ENCODE assay signal across 1 cellular context in genomic region chr6:37029249-37029959, GRCh38.
A peak's percentile ranks its signal among the peaks of the same experiment; 100 is the strongest.
TF ChIP-seq lines count a peak whose summit lies in the region.

No MANE protein-coding gene starts in this region.

TF ChIP-seq in K562, 482 proteins besides CTCF, POLR2A, EP300 and RAD21 (continued from another document and continues in another):
- TF ChIP-seq, protein P1, sequence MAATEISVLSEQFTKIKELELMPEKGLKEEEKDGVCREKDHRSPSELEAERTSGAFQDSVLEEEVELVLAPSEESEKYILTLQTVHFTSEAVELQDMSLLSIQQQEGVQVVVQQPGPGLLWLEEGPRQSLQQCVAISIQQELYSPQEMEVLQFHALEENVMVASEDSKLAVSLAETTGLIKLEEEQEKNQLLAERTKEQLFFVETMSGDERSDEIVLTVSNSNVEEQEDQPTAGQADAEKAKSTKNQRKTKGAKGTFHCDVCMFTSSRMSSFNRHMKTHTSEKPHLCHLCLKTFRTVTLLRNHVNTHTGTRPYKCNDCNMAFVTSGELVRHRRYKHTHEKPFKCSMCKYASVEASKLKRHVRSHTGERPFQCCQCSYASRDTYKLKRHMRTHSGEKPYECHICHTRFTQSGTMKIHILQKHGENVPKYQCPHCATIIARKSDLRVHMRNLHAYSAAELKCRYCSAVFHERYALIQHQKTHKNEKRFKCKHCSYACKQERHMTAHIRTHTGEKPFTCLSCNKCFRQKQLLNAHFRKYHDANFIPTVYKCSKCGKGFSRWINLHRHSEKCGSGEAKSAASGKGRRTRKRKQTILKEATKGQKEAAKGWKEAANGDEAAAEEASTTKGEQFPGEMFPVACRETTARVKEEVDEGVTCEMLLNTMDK (IDR thresholded peaks at IDR 0.05; ENCODE audit: borderline replicate concordance, insufficient read depth, low read depth, low read length, poor library complexity, severe bottlenecking): no peak
- TF ChIP-seq E2F6 (IDR thresholded peaks at IDR 0.05; ENCODE audit: borderline replicate concordance in 1 of 2, extremely low read depth in 1 of 2, insufficient read depth in 1 of 2, insufficient read length in 1 of 2, low read depth in 1 of 2, low read length in 1 of 2, poor library complexity in 1 of 2, severe bottlenecking in 1 of 2) (peak; percentile 17 to 39), FOS (IDR thresholded peaks at IDR 0.05; ENCODE audit: extremely low read depth, insufficient read length) (peak; percentile 73), CUX1 (CRISPR knock-in tag; IDR thresholded peaks at IDR 0.05) (no peak), NR2C1 (IDR thresholded peaks at IDR 0.05) (peak; percentile 66; the same call in 1 of the 2 replicates), NR2C1 (tag; IDR thresholded peaks at IDR 0.05) (no peak), TAF1 (IDR thresholded peaks at IDR 0.05; ENCODE audit: control insufficient read depth, extremely low read depth, insufficient read depth, low read length, severe bottlenecking) (no peak), NFIC (IDR thresholded peaks at IDR 0.05) (peak; percentile 51; the same call in 1 of the 2 replicates), RHOXF2B (CRISPR knock-in tag; conservative IDR thresholded peaks at IDR 0.05) (no peak), MIER1 (IDR thresholded peaks at IDR 0.05; ENCODE audit: low read depth) (peak; percentile 33; the same call in 1 of the 2 replicates), ZNF76 (CRISPR knock-in tag; IDR thresholded peaks at IDR 0.05; ENCODE audit: borderline replicate concordance) (0 out of 2 replicates have a peak, but pooled peaks have one; percentile 16), UBTF (IDR thresholded peaks at IDR 0.05; ENCODE audit: borderline replicate concordance in 1 of 2, low read depth in 2 of 2, low read length in 2 of 2) (no peak), C11orf30 (IDR thresholded peaks at IDR 0.05; ENCODE audit: low read depth) (peak; percentile 89), MYC (IDR thresholded peaks at IDR 0.05; ENCODE audit: low read depth, low read length) (peak; percentile 88), MYC (CRISPR knock-in tag; IDR thresholded peaks at IDR 0.05; ENCODE audit: borderline replicate concordance, low read depth) (no peak; the same call in 1 of the 2 replicates), AFF4 (CRISPR knock-in tag; IDR thresholded peaks at IDR 0.05) (peak; percentile 93), ATF1 (CRISPR knock-in tag; IDR thresholded peaks at IDR 0.05) (no peak), ATF1 (tag; IDR thresholded peaks at IDR 0.05) (peak; percentile 67), ZNF561 (CRISPR knock-in tag; conservative IDR thresholded peaks at IDR 0.05) (no peak), ZNF551 (CRISPR knock-in tag; IDR thresholded peaks at IDR 0.05) (no peak), FOXM1 (IDR thresholded peaks at IDR 0.05; ENCODE audit: low read depth) (0 out of 2 replicates have a peak, but pooled peaks have one; percentile 25), FOXM1 (CRISPR knock-in tag; IDR thresholded peaks at IDR 0.05; ENCODE audit: low read depth) (peak; percentile 95), TSHZ1 (CRISPR knock-in tag; IDR thresholded peaks at IDR 0.05) (no peak), TFAM (CRISPR knock-in tag; conservative IDR thresholded peaks at IDR 0.05) (no peak), KAT7 (CRISPR knock-in tag; IDR thresholded peaks at IDR 0.05; ENCODE audit: borderline replicate concordance) (no peak), RBM22 (IDR thresholded peaks at IDR 0.05; ENCODE audit: low read depth, low read length, poor library complexity, severe bottlenecking) (no peak), ZNF507 (tag; conservative IDR thresholded peaks at IDR 0.05) (no peak), ZNF644 (tag; IDR thresholded peaks at IDR 0.05; ENCODE audit: low read depth) (0 out of 2 replicates have a peak, but pooled peaks have one; percentile 35), BRD4 (IDR thresholded peaks at IDR 0.05) (no peak), POLR2AphosphoS2 (IDR thresholded peaks at IDR 0.05; ENCODE audit: low read length) (no peak), ZNF77 (CRISPR knock-in tag; IDR thresholded peaks at IDR 0.05) (no peak)
- TF ChIP-seq, protein P2, sequence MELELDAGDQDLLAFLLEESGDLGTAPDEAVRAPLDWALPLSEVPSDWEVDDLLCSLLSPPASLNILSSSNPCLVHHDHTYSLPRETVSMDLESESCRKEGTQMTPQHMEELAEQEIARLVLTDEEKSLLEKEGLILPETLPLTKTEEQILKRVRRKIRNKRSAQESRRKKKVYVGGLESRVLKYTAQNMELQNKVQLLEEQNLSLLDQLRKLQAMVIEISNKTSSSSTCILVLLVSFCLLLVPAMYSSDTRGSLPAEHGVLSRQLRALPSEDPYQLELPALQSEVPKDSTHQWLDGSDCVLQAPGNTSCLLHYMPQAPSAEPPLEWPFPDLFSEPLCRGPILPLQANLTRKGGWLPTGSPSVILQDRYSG (tag; conservative IDR thresholded peaks at IDR 0.05; ENCODE audit: low read depth): peak; percentile 56; the same call in 1 of the 2 replicates
- TF ChIP-seq, protein P3, sequence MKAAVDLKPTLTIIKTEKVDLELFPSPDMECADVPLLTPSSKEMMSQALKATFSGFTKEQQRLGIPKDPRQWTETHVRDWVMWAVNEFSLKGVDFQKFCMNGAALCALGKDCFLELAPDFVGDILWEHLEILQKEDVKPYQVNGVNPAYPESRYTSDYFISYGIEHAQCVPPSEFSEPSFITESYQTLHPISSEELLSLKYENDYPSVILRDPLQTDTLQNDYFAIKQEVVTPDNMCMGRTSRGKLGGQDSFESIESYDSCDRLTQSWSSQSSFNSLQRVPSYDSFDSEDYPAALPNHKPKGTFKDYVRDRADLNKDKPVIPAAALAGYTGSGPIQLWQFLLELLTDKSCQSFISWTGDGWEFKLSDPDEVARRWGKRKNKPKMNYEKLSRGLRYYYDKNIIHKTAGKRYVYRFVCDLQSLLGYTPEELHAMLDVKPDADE (conservative IDR thresholded peaks at IDR 0.05; ENCODE audit: control insufficient read depth, low read depth, low read length): peak; percentile 47; the same call in 1 of the 2 replicates
- TF ChIP-seq, protein P4, sequence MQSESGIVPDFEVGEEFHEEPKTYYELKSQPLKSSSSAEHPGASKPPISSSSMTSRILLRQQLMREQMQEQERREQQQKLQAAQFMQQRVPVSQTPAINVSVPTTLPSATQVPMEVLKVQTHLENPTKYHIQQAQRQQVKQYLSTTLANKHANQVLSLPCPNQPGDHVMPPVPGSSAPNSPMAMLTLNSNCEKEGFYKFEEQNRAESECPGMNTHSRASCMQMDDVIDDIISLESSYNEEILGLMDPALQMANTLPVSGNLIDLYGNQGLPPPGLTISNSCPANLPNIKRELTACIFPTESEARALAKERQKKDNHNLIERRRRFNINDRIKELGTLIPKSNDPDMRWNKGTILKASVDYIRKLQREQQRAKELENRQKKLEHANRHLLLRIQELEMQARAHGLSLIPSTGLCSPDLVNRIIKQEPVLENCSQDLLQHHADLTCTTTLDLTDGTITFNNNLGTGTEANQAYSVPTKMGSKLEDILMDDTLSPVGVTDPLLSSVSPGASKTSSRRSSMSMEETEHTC (IDR thresholded peaks at IDR 0.05): 0 out of 2 replicates have a peak, but pooled peaks have one; percentile 21
- TF ChIP-seq, protein P5, sequence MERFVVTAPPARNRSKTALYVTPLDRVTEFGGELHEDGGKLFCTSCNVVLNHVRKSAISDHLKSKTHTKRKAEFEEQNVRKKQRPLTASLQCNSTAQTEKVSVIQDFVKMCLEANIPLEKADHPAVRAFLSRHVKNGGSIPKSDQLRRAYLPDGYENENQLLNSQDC (CRISPR knock-in tag; IDR thresholded peaks at IDR 0.05): no peak
